Comparison of ENCODE assay signal across 8 cellular contexts in genomic region chrX:130975947-130976346, GRCh38.
A peak's percentile ranks its signal among the peaks of the same experiment; 100 is the strongest.
DNase-seq lines count a peak whose midpoint lies in the region; ATAC-seq and TF ChIP-seq lines count a peak whose summit lies in the region.

No MANE protein-coding gene starts in this region.

- CTCF ChIA-PET in HCT116 (lab: Charles Lee): no interaction called here

- DNase-seq in left cardiac atrium (no peak), cardiac septum (ENCODE audit: low spot score) (no peak), HCT116 (ENCODE audit: low read depth, low spot score) (peak; percentile 31), NCI-H2029 (lab: John Stamatoyannopoulos, UW) (peak; percentile 13), smooth muscle cell of the brain vasculature (ENCODE audit: low read depth, low spot score) (peak; percentile 23)
- DNase-seq in activated CD4-positive, alpha-beta T cell treated with anti-CD3 and anti-CD28 coated beads for 48 hours: peak; percentile 37
- DNase-seq in activated T-helper 2 cell treated with anti-CD3 and anti-CD28 coated beads, Interferon-gamma antibody, Interleukin-2, Interleukin-4, amounts not matched to agents 10 μg/mL and 5 μg/mL and 100 μg/mL, durations not matched to agents 14 hours and 24 hours and 36 hours (ENCODE audit: low spot score): no peak

- no peaks in the 10 kb centered on the region for H3K9me3 Mint-ChIP-seq in activated T-helper 2 cell treated with anti-CD3 and anti-CD28 coated beads, Interferon-gamma antibody, Interleukin-2, Interleukin-4, amounts not matched to agents 10 μg/mL and 5 μg/mL and 100 μg/mL, durations not matched to agents 14 hours and 24 hours and 36 hours

- no peak overlapping the region for H3K4me3 Mint-ChIP-seq in activated T-helper 2 cell treated with anti-CD3 and anti-CD28 coated beads, Interferon-gamma antibody, Interleukin-2, Interleukin-4, amounts not matched to agents 10 μg/mL and 5 μg/mL and 100 μg/mL, durations not matched to agents 14 hours and 24 hours and 36 hours (ENCODE audit: low read depth)

- TF ChIP-seq POLR2A in HCT116 (IDR thresholded peaks at IDR 0.05; ENCODE audit: borderline replicate concordance, extremely low read depth, insufficient read depth, insufficient read length): no peak
- TF ChIP-seq POLR2A in gastroesophageal sphincter (IDR thresholded peaks at IDR 0.05): no peak

- H3K27me3 ChIP-seq in HCT116 (ENCODE audit: insufficient read depth, low read length) (no peaks in the 10 kb centered on the region), gastroesophageal sphincter (no peaks in the 10 kb centered on the region)

- peak; percentile 70 for TF ChIP-seq RAD21 in HCT116 (IDR thresholded peaks at IDR 0.05; ENCODE audit: low read depth)

- no peak overlapping the region for H2AFZ ChIP-seq in HCT116 (ENCODE audit: low read depth, low read length, poor library complexity, severe bottlenecking)

- H3K9me2 ChIP-seq in HCT116 (ENCODE audit: insufficient read depth): no peaks in the 10 kb centered on the region

- POLR2A ChIA-PET in HCT116 (lab: Charles Lee): no interaction called here

- TF ChIP-seq EP300 in gastroesophageal sphincter (IDR thresholded peaks at IDR 0.05): no peak

- no peaks in the 10 kb centered on the region for H3K79me2 ChIP-seq in HCT116 (ENCODE audit: insufficient read depth, low read length)

- H3K4me1 ChIP-seq in HCT116 (ENCODE audit: control insufficient read depth in 1 of 2, insufficient read depth in 2 of 2, low read length in 2 of 2): no peaks in the 10 kb centered on the region
- no peaks in the 10 kb centered on the region for H3K4me1 ChIP-seq in gastroesophageal sphincter

- ATAC-seq in left cardiac atrium (peak; percentile 23 to 63), HCT116 (peak; percentile 89), gastroesophageal sphincter (no peak)

- H3K9ac ChIP-seq in HCT116 (ENCODE audit: low read length): no peak overlapping the region

- RAD21 ChIA-PET in HCT116 (lab: Charles Lee; ENCODE audit: low non-redundant PET in 1 of 2, low total read pairs in 2 of 2, uncharacterized antibody in 2 of 2, unreplicated experiment in 2 of 2): no interaction called here

- H3K27me3 Mint-ChIP-seq in activated T-helper 2 cell treated with anti-CD3 and anti-CD28 coated beads, Interferon-gamma antibody, Interleukin-2, Interleukin-4, amounts not matched to agents 10 μg/mL and 5 μg/mL and 100 μg/mL, durations not matched to agents 14 hours and 24 hours and 36 hours (ENCODE audit: low read depth): peaks cover 4% of the 10 kb centered on the region

- BruUV-seq in HCT116 (replicated peaks; lab: Mats Ljungman, UMichigan): no TSS peak

- WGBS in gastroesophageal sphincter (ENCODE audit: low coverage in 1 of 2), 2 donors: 5 to 7% methylated on average over 7 of the region's 7 CpGs

- H3K4me2 ChIP-seq in HCT116 (ENCODE audit: low read length): peak overlapping the region; percentile 5; the same call in 1 of the 2 replicates

- H3K4me1 Mint-ChIP-seq in activated T-helper 2 cell treated with anti-CD3 and anti-CD28 coated beads, Interferon-gamma antibody, Interleukin-2, Interleukin-4, amounts not matched to agents 10 μg/mL and 5 μg/mL and 100 μg/mL, durations not matched to agents 14 hours and 24 hours and 36 hours (ENCODE audit: low read depth): no peaks in the 10 kb centered on the region

- TF ChIP-seq CTCF in HCT116 (IDR thresholded peaks at IDR 0.05 in 2 of 3, conservative IDR thresholded peaks at IDR 0.05 in 1 of 3; ENCODE audit: borderline replicate concordance in 1 of 3, insufficient read depth in 1 of 3, low read depth in 2 of 3, low read length in 2 of 3) (peak; percentile 40 to 65 (median 56); a peak in 5 of 6 replicates), gastroesophageal sphincter (IDR thresholded peaks at IDR 0.05) (peak in 3 of 4 experiments; percentile 12 to 56 (median 20))

- H3K27ac ChIP-seq in HCT116 (ENCODE audit: low read depth, low read length) (no peak overlapping the region), gastroesophageal sphincter (no peak overlapping the region)

- H3K36me3 Mint-ChIP-seq in activated T-helper 2 cell treated with anti-CD3 and anti-CD28 coated beads, Interferon-gamma antibody, Interleukin-2, Interleukin-4, amounts not matched to agents 10 μg/mL and 5 μg/mL and 100 μg/mL, durations not matched to agents 14 hours and 24 hours and 36 hours (ENCODE audit: low read depth): no peaks in the 10 kb centered on the region

- no peaks in the 10 kb centered on the region for H4K20me1 ChIP-seq in HCT116 (ENCODE audit: insufficient read depth)

- H3K9me3 ChIP-seq in HCT116 (ENCODE audit: control insufficient read depth in 1 of 2, insufficient read depth in 1 of 2, low read depth in 1 of 2, low read length in 2 of 2): no peaks in the 10 kb centered on the region
- H3K9me3 ChIP-seq in gastroesophageal sphincter: no peaks in the 10 kb centered on the region

- intact Hi-C loops in left cardiac atrium (cut with DNase I): loop anchor here in 1 of 2 donors (2.0 to 5.0 kb wide), 2 partner anchors 656 to 701 kb away; no protein-coding TSS in a partner anchor
- intact Hi-C loops in cardiac septum (cut with DNase I): loop anchor here (5.0 kb wide), 1 partner anchor 656 kb away; no protein-coding TSS in a partner anchor
- intact Hi-C loops in HCT116 (cut with micrococcal nuclease): loop anchor here (1.0 to 10.0 kb wide), 3 partner anchors 657 to 829 kb away; no protein-coding TSS in a partner anchor
- intact Hi-C loops in activated T-helper 2 cell treated with anti-CD3 and anti-CD28 coated beads, Interferon-gamma antibody, Interleukin-2, Interleukin-4, amounts not matched to agents 10 μg/mL and 5 μg/mL and 100 μg/mL, durations not matched to agents 14 hours and 24 hours and 36 hours (cut with micrococcal nuclease): loop anchor here (5.0 to 10.0 kb wide), 2 partner anchors 659 to 701 kb away; no protein-coding TSS in a partner anchor

- H3K36me3 ChIP-seq in HCT116 (ENCODE audit: control insufficient read depth in 1 of 2, insufficient read depth in 2 of 2, low read length in 2 of 2) (no peaks in the 10 kb centered on the region), gastroesophageal sphincter (no peaks in the 10 kb centered on the region)

- H3K4me3 ChIP-seq in HCT116 (replicated peaks in 1 of 2; ENCODE audit: low read depth in 1 of 2, low read length in 2 of 2) (no peak overlapping the region), gastroesophageal sphincter (no peak overlapping the region)

- H3K27ac Mint-ChIP-seq in activated T-helper 2 cell treated with anti-CD3 and anti-CD28 coated beads, Interferon-gamma antibody, Interleukin-2, Interleukin-4, amounts not matched to agents 10 μg/mL and 5 μg/mL and 100 μg/mL, durations not matched to agents 14 hours and 24 hours and 36 hours: no peak overlapping the region

TF ChIP-seq in HCT116, 20 proteins besides CTCF, POLR2A, EP300 and RAD21 (continues in another document):
- TF ChIP-seq CBX3 (IDR thresholded peaks at IDR 0.05; ENCODE audit: low read depth): no peak
- TF ChIP-seq EGR1 (IDR thresholded peaks at IDR 0.05; ENCODE audit: low read depth): no peak
- no peak for TF ChIP-seq CEBPB (IDR thresholded peaks at IDR 0.05; ENCODE audit: low read depth)
- no peak for TF ChIP-seq POLR2AphosphoS5 (IDR thresholded peaks at IDR 0.05; ENCODE audit: low read depth, low read length)
- TF ChIP-seq YY1 (IDR thresholded peaks at IDR 0.05; ENCODE audit: extremely low read depth, insufficient replicate concordance, low read depth, low read length): no peak
- no peak for TF ChIP-seq ZBTB33 (IDR thresholded peaks at IDR 0.05; ENCODE audit: extremely low read depth, insufficient replicate concordance, low read length)
- no peak for TF ChIP-seq REST (IDR thresholded peaks at IDR 0.05; ENCODE audit: low read depth)
- TF ChIP-seq SIN3A (IDR thresholded peaks at IDR 0.05; ENCODE audit: low read depth): no peak
- no peak for TF ChIP-seq ATF3 (IDR thresholded peaks at IDR 0.05)

Comparison
In these comparisons a context has a peak if more than half of its experiments do, and no peak if none do; other contexts are left out.
1. DNase-seq: peak in HCT116 (single experiment), NCI-H2029 (single experiment), activated CD4-positive, alpha-beta T cell treated with anti-CD3 and anti-CD28 coated beads for 48 hours (single experiment) and smooth muscle cell of the brain vasculature (single experiment); none in left cardiac atrium (single experiment), cardiac septum (single experiment) and activated T-helper 2 cell treated with anti-CD3 and anti-CD28 coated beads, Interferon-gamma antibody, Interleukin-2, Interleukin-4, amounts not matched to agents 10 μg/mL and 5 μg/mL and 100 μg/mL, durations not matched to agents 14 hours and 24 hours and 36 hours (single experiment).